In genomic region chr3:49387721-49388120, GRCh38 we compare ENCODE assay signal across 1 cellular context.
TF ChIP-seq lines count a peak whose summit lies in the region.

No MANE protein-coding gene starts in this region.

TF ChIP-seq in SK-N-SH treated with all-trans-retinoic acid at 6 μM for 48 hours, 23 proteins besides CTCF, POLR2A, EP300 and RAD21 (continued from another document):
- no peak for TF ChIP-seq TSHZ2 (CRISPR knock-in tag; IDR thresholded peaks at IDR 0.05)
- no peak for TF ChIP-seq ESRRG (CRISPR knock-in tag; IDR thresholded peaks at IDR 0.05)
- TF ChIP-seq ARNTL (CRISPR knock-in tag; IDR thresholded peaks at IDR 0.05; ENCODE audit: borderline replicate concordance, low read depth): no peak
- TF ChIP-seq SNAI2 (CRISPR knock-in tag; IDR thresholded peaks at IDR 0.05): no peak
- no peak for TF ChIP-seq ZFP3 (CRISPR knock-in tag; IDR thresholded peaks at IDR 0.05)
- TF ChIP-seq ZC3H10 (CRISPR knock-in tag; IDR thresholded peaks at IDR 0.05): no peak
- no peak for TF ChIP-seq ZNF565 (CRISPR knock-in tag; conservative IDR thresholded peaks at IDR 0.05; ENCODE audit: low read depth)
- TF ChIP-seq TOX (CRISPR knock-in tag; IDR thresholded peaks at IDR 0.05; ENCODE audit: borderline replicate concordance): no peak
